In the genomic region with DNA sequence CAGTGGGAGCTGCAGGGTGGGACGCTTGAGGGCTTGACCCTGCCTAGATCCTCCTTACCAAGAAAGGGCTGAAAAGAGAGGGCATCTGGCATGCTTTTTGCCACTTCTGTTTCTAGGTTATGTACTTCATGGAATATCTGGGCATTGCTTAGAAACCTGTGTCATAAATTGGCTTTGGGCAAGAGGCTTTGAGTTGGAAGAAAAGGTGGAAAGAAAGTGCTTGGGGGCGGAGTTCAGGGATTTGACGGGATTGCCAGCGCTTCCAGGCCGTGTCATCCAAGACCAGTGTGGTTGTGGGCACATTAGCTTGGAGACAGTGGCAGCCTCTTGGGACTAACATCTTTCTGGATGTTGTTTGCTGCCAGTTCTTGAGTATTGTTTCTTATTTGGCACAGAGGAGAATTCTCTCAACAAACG, we compare ENCODE assay signal across 8 cellular contexts. TPM values are rescaled to one million over a fixed set of nuclear protein-coding genes. Genes with fewer than 3 reads are reported as not detected.
DNase-seq lines count a peak whose midpoint lies in the region; ATAC-seq and TF ChIP-seq lines count a peak whose summit lies in the region.

No MANE protein-coding gene starts in this region.

- DNase-seq in NCI-H510A treated with DMSO at 0.1 percent for 48 hours (lab: John Stamatoyannopoulos, UW) (peak; percentile 22), NCI-H510A (lab: John Stamatoyannopoulos, UW) (no peak), RPMI7951 (ENCODE audit: low read depth) (peak; percentile 38), esophagus squamous epithelium (lab: John Stamatoyannopoulos, UW) (no peak), osteocyte (ENCODE audit: extremely low spot score, unreplicated experiment) (no peak), HEK293T (ENCODE audit: extremely low spot score) (no peak)

- H3K36me3 ChIP-seq in esophagus squamous epithelium = no peaks in the 10 kb centered on the region

- no peaks in the 10 kb centered on the region for H3K9me3 ChIP-seq in esophagus squamous epithelium

- H3K27me3 Mint-ChIP-seq in osteocyte (ENCODE audit: unreplicated experiment) = peaks cover 14% of the 10 kb centered on the region

- TF ChIP-seq CTCF in esophagus squamous epithelium (IDR thresholded peaks at IDR 0.05) (no peak), osteocyte (IDR thresholded peaks at IDR 0.05) (no peak)

- no peaks in the 10 kb centered on the region for H3K27me3 ChIP-seq in esophagus squamous epithelium

- H3K4me1 ChIP-seq in esophagus squamous epithelium = peaks cover 6 to 21% (median 12%) of the 10 kb centered on the region in 3 donors

- POLR2A ChIA-PET in HEK293T (lab: Yijun Ruan, JAX) = interaction anchor here (0.7 to 3.1 kb wide), 10 partner anchors 8 to 214 kb away, joined by 3 to 39 read pairs (median 7); no protein-coding TSS in a partner anchor

- TF ChIP-seq POLR2A in esophagus squamous epithelium (IDR thresholded peaks at IDR 0.05) = no peak

- CTCF ChIA-PET in HEK293T (lab: Yijun Ruan, JAX) = interaction anchor here (1.3 to 3.0 kb wide), 3 partner anchors 10 to 32 kb away, joined by 4 to 10 read pairs (median 6); no protein-coding TSS in a partner anchor

- peak overlapping the region; percentile 81 to 99 (median 88) for H3K4me3 ChIP-seq in esophagus squamous epithelium

- no peak for ATAC-seq in HG02642 (IDR thresholded peaks at IDR 0.05; ENCODE audit: poor library complexity, unreplicated experiment)
- ATAC-seq in HG03571 (IDR thresholded peaks at IDR 0.05; ENCODE audit: unreplicated experiment) = no peak

- peaks cover 1% of the 10 kb centered on the region for H3K36me3 Mint-ChIP-seq in osteocyte (ENCODE audit: unreplicated experiment)

- WGBS in esophagus squamous epithelium, 2 donors = 9 to 20% methylated on average over 5 to 6 of the region's 6 CpGs

- H3K9me3 Mint-ChIP-seq in osteocyte (ENCODE audit: unreplicated experiment) = no peaks in the 10 kb centered on the region

- H3K27ac Mint-ChIP-seq in osteocyte (ENCODE audit: unreplicated experiment) = peak overlapping the region; percentile 58

- peaks cover 18% of the 10 kb centered on the region for H3K4me1 Mint-ChIP-seq in osteocyte (ENCODE audit: unreplicated experiment)

- peak overlapping the region; percentile 93 to 94 (median 94) for H3K27ac ChIP-seq in esophagus squamous epithelium

- intact Hi-C loops in esophagus squamous epithelium (cut with DNase I) = no loop called here

- H3K4me3 Mint-ChIP-seq in osteocyte (ENCODE audit: unreplicated experiment) = peak overlapping the region; percentile 80

TF ChIP-seq in HEK293T, 16 proteins besides CTCF, POLR2A, EP300 and RAD21:
- no peak for TF ChIP-seq FOXA1 (IDR thresholded peaks at IDR 0.05)
- TF ChIP-seq FOXK2 (IDR thresholded peaks at IDR 0.05) = no peak
- TF ChIP-seq LEF1 (IDR thresholded peaks at IDR 0.05; ENCODE audit: borderline replicate concordance) = no peak
- no peak for TF ChIP-seq SP1 (IDR thresholded peaks at IDR 0.05)
- TF ChIP-seq NFRKB (IDR thresholded peaks at IDR 0.05) = no peak
- no peak for TF ChIP-seq FOXM1 (IDR thresholded peaks at IDR 0.05; ENCODE audit: borderline replicate concordance)
- no peak for TF ChIP-seq BHLHE40 (IDR thresholded peaks at IDR 0.05; ENCODE audit: borderline replicate concordance)
- no peak for TF ChIP-seq L3MBTL2 (conservative IDR thresholded peaks at IDR 0.05)
- TF ChIP-seq CTBP1 (IDR thresholded peaks at IDR 0.05; ENCODE audit: borderline replicate concordance) = no peak
- no peak for TF ChIP-seq HDGF (IDR thresholded peaks at IDR 0.05; ENCODE audit: borderline replicate concordance)
- no peak for TF ChIP-seq ZNF384 (IDR thresholded peaks at IDR 0.05)
- no peak for TF ChIP-seq SUZ12 (IDR thresholded peaks at IDR 0.05)
- no peak for TF ChIP-seq PKNOX1 (IDR thresholded peaks at IDR 0.05)
- no peak for TF ChIP-seq ELF4 (IDR thresholded peaks at IDR 0.05)
- TF ChIP-seq ARNT (IDR thresholded peaks at IDR 0.05) = no peak
- TF ChIP-seq TARDBP (IDR thresholded peaks at IDR 0.05) = no peak

RNA-seq across cellular contexts. Expression of gene ZNF862, which starts 0.8 kb away (rescaled TPM):
- total RNA-seq in RPMI7951 (2014; rRNA removed; shearing (Covaris generic)) = 2.2 and 3.9 TPM in 2 replicates
- total RNA-seq in esophagus squamous epithelium (10 to 100 TPM in 2 of 4 donors, 1 to 10 TPM in 2; 7.1 to 13.2 (median 9.9) TPM), osteocyte (25.3 and 28.6 TPM in 2 replicates)

RNA-seq across cellular contexts. Expression of gene ATP6V0E2, which starts 34.8 kb away (rescaled TPM):
- 34.5 and 61.5 TPM in 2 replicates for total RNA-seq in RPMI7951 (2014; rRNA removed; shearing (Covaris generic))
- total RNA-seq in esophagus squamous epithelium = 10 to 100 TPM in 1 of 4 donors, 1 to 10 TPM in 3; 5.1 to 22.9 (median 8.2) TPM
- total RNA-seq in osteocyte = 27.1 and 30.8 TPM in 2 replicates

Comparison
In these comparisons a context has a peak if more than half of its experiments do, and no peak if none do; other contexts are left out.
1. DNase-seq: peak in NCI-H510A treated with DMSO at 0.1 percent for 48 hours (single experiment) and RPMI7951 (single experiment); none in NCI-H510A (single experiment), esophagus squamous epithelium (single experiment), osteocyte (single experiment) and HEK293T (single experiment).